21 cellular contexts compared by ENCODE assay signal in the genomic region with DNA sequence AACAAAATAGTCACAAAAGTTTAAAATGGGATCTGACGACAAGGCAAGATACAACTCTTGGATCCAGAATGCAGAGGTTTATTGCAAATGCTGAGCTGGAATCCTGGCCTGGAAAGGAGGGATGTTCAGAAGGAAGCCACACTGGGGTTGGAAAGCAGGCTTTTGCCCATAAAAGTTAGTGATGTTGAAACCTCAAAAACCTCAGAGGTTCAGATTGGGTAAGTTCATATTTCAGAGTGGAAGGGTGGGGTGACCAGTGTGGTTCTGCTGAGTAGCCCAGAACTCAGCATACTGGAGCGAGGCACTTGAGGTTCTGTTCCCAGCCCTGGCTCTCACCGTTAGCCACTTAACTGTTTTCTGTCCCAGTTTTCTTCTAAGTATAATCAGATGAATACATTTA.
DNase-seq lines count a peak whose midpoint lies in the region; ATAC-seq, FAIRE-seq and TF ChIP-seq lines count a peak whose summit lies in the region.
"Had no signal": no experiment of that assay in that cellular context is flagged by ENCODE, and none has a peak within 500 bp of the region (broad histone marks: within the 10 kb centered on the region; RNA-seq: fewer than 3 reads in every experiment).

No MANE protein-coding gene starts in this region.

- H3K9ac ChIP-seq in astrocyte (ENCODE audit: low read length): no peak overlapping the region
- H3K9ac ChIP-seq in mesenchymal stem cell (ENCODE audit: low read length): peak overlapping the region; percentile 51

- no peaks in the 10 kb centered on the region for H3K79me2 ChIP-seq in astrocyte (ENCODE audit: insufficient read depth, low read length)

- H3K79me1 ChIP-seq in mesenchymal stem cell (replicated peaks; ENCODE audit: low read length, poor library complexity, severe bottlenecking): no peaks in the 10 kb centered on the region

- H3K27me3 ChIP-seq in astrocyte (ENCODE audit: insufficient read depth, low read length) (no peaks in the 10 kb centered on the region), mesenchymal stem cell (ENCODE audit: control insufficient read depth in 1 of 2, insufficient read depth in 1 of 2, low read length in 2 of 2) (no peaks in the 10 kb centered on the region)
- H3K27me3 ChIP-seq: breast epithelium, left lung, SJCRH30, testis had no signal

- H3K4me2 ChIP-seq in astrocyte (ENCODE audit: low read length): no peak overlapping the region
- no peak overlapping the region for H3K4me2 ChIP-seq in mesenchymal stem cell (ENCODE audit: low read length, poor library complexity, severe bottlenecking)

- H2BK5ac ChIP-seq in mesenchymal stem cell (ENCODE audit: low read depth, low read length, poor library complexity, severe bottlenecking): no peak overlapping the region

- H4K20me1 ChIP-seq in astrocyte (ENCODE audit: insufficient read depth, low read length): no peaks in the 10 kb centered on the region

- H3K36me3 ChIP-seq in astrocyte (ENCODE audit: insufficient read depth, low read length) (no peaks in the 10 kb centered on the region), mesenchymal stem cell (ENCODE audit: control insufficient read depth in 1 of 2, insufficient read depth in 2 of 2, low read depth in 1 of 2, low read length in 2 of 2) (no peaks in the 10 kb centered on the region)
- H3K36me3 ChIP-seq: breast epithelium, left lung, SJCRH30 had no signal

- H2BK120ac ChIP-seq in mesenchymal stem cell (ENCODE audit: low read depth, low read length): no peak overlapping the region

- FAIRE-seq in astrocyte (lab: Jason Lieb, UNC): no peak
- FAIRE-seq: H1 had no signal

- H2AK5ac ChIP-seq in mesenchymal stem cell (ENCODE audit: low read length, severe bottlenecking): no peak overlapping the region

- H3K4me1 ChIP-seq in astrocyte (ENCODE audit: insufficient read depth, low read length): no peaks in the 10 kb centered on the region
- no peaks in the 10 kb centered on the region for H3K4me1 ChIP-seq in mesenchymal stem cell (ENCODE audit: control insufficient read depth, insufficient read depth, low read depth, low read length)
- H3K4me1 ChIP-seq: breast epithelium, left lung, SJCRH30, testis had no signal

- no peaks in the 10 kb centered on the region for H3K36me3 Mint-ChIP-seq in astrocyte (ENCODE audit: low read depth, unreplicated experiment)
- H3K36me3 Mint-ChIP-seq in activated CD4-positive, alpha-beta T cell treated with anti-CD3 and anti-CD28 coated beads, Interleukin-2, amount 10 ng/mL, durations not matched to agents 24 days and 14 days (ENCODE audit: low read depth): no peaks in the 10 kb centered on the region
- H3K36me3 Mint-ChIP-seq in activated T-helper 1 cell treated with anti-CD3 and anti-CD28 coated beads, Interleukin-12 subunit alpha, Interleukin-12 subunit beta, Interleukin-2, Interleukin-4 antibody, amounts not matched to agents 30 ng/mL and 10 ng/mL and 1 ng/mL, durations not matched to agents 14 hours and 24 hours and 36 hours (ENCODE audit: low read depth): no peaks in the 10 kb centered on the region
- H3K36me3 Mint-ChIP-seq: activated naive CD8-positive, alpha-beta T cell treated with anti-CD3 and anti-CD28 coated beads for 36 hours had no signal

- H3K14ac ChIP-seq in mesenchymal stem cell (ENCODE audit: low read length in 2 of 2): no peak overlapping the region

- H3K23ac ChIP-seq in mesenchymal stem cell (ENCODE audit: low read length in 2 of 2): no peak overlapping the region

- no peak overlapping the region for H3K4ac ChIP-seq in mesenchymal stem cell (ENCODE audit: low read depth in 1 of 2, low read length in 2 of 2)

- H3K9me3 Mint-ChIP-seq in astrocyte (ENCODE audit: unreplicated experiment): peaks cover 6% of the 10 kb centered on the region
- H3K9me3 Mint-ChIP-seq in activated CD4-positive, alpha-beta T cell treated with anti-CD3 and anti-CD28 coated beads, Interleukin-2, amount 10 ng/mL, durations not matched to agents 24 days and 14 days: no peaks in the 10 kb centered on the region
- H3K9me3 Mint-ChIP-seq in activated T-helper 1 cell treated with anti-CD3 and anti-CD28 coated beads, Interleukin-12 subunit alpha, Interleukin-12 subunit beta, Interleukin-2, Interleukin-4 antibody, amounts not matched to agents 30 ng/mL and 10 ng/mL and 1 ng/mL, durations not matched to agents 14 hours and 24 hours and 36 hours: no peaks in the 10 kb centered on the region

- no peak overlapping the region for H2BK15ac ChIP-seq in mesenchymal stem cell (ENCODE audit: low read depth, poor library complexity, severe bottlenecking)

- no peak overlapping the region for H4K8ac ChIP-seq in mesenchymal stem cell (ENCODE audit: low read length)

- no peak overlapping the region for H3K4me3 Mint-ChIP-seq in astrocyte (ENCODE audit: unreplicated experiment)
- H3K4me3 Mint-ChIP-seq in activated CD4-positive, alpha-beta T cell treated with anti-CD3 and anti-CD28 coated beads, Interleukin-2, amount 10 ng/mL, durations not matched to agents 24 days and 14 days: no peak overlapping the region
- no peak overlapping the region for H3K4me3 Mint-ChIP-seq in activated T-helper 1 cell treated with anti-CD3 and anti-CD28 coated beads, Interleukin-12 subunit alpha, Interleukin-12 subunit beta, Interleukin-2, Interleukin-4 antibody, amounts not matched to agents 30 ng/mL and 10 ng/mL and 1 ng/mL, durations not matched to agents 14 hours and 24 hours and 36 hours
- H3K4me3 Mint-ChIP-seq: activated naive CD8-positive, alpha-beta T cell treated with anti-CD3 and anti-CD28 coated beads for 36 hours; T-helper 2 cell treated with Interferon-gamma antibody and Interleukin-4, amounts not matched to agents 5 μg/mL and 100 μg/mL, for 36 hours had no signal

- DNase-seq in AG09309 (ENCODE audit: low read depth): peak; percentile 78
- DNase-seq in H4 (ENCODE audit: low spot score): peak; percentile 47
- DNase-seq in astrocyte (ENCODE audit: low read depth): peak; percentile 30
- peak; percentile 1 for DNase-seq in mesenchymal stem cell
- no peak for DNase-seq in activated CD4-positive, alpha-beta T cell treated with anti-CD3 and anti-CD28 coated beads, Interleukin-2, amount 10 ng/mL, durations not matched to agents 24 days and 14 days
- DNase-seq in G401 (ENCODE audit: low spot score): no peak
- DNase-seq in activated T-helper 1 cell treated with anti-CD3 and anti-CD28 coated beads, Interleukin-12 subunit alpha, Interleukin-12 subunit beta, Interleukin-2, Interleukin-4 antibody, amounts not matched to agents 30 ng/mL and 10 ng/mL and 1 ng/mL, durations not matched to agents 14 hours and 24 hours and 36 hours (ENCODE audit: low spot score): no peak
- DNase-seq: activated CD8-positive, alpha-beta memory T cell treated with anti-CD3 and anti-CD28 coated beads for 24 hours; activated naive CD8-positive, alpha-beta T cell treated with anti-CD3 and anti-CD28 coated beads for 36 hours; Kasumi-1; left lung; mucosa of descending colon; NCI-H1417; NCI-H2107; NCI-H510A treated with DMSO at 0.1 percent for 48 hours; SJCRH30; testis had no signal

- no peak overlapping the region for H3K18ac ChIP-seq in mesenchymal stem cell (ENCODE audit: low read depth in 1 of 2, low read length in 2 of 2)

- H2BK12ac ChIP-seq in mesenchymal stem cell (ENCODE audit: low read length in 2 of 2): no peak overlapping the region

- H2AFZ ChIP-seq in astrocyte (ENCODE audit: low read depth, low read length) (no peak overlapping the region), mesenchymal stem cell (ENCODE audit: low read depth, low read length) (no peak overlapping the region)

- no peak overlapping the region for H3K27ac Mint-ChIP-seq in astrocyte (ENCODE audit: unreplicated experiment)
- H3K27ac Mint-ChIP-seq in activated CD4-positive, alpha-beta T cell treated with anti-CD3 and anti-CD28 coated beads, Interleukin-2, amount 10 ng/mL, durations not matched to agents 24 days and 14 days: no peak overlapping the region
- no peak overlapping the region for H3K27ac Mint-ChIP-seq in activated T-helper 1 cell treated with anti-CD3 and anti-CD28 coated beads, Interleukin-12 subunit alpha, Interleukin-12 subunit beta, Interleukin-2, Interleukin-4 antibody, amounts not matched to agents 30 ng/mL and 10 ng/mL and 1 ng/mL, durations not matched to agents 14 hours and 24 hours and 36 hours
- H3K27ac Mint-ChIP-seq: activated naive CD8-positive, alpha-beta T cell treated with anti-CD3 and anti-CD28 coated beads for 36 hours; T-helper 2 cell treated with Interferon-gamma antibody and Interleukin-4, amounts not matched to agents 5 μg/mL and 100 μg/mL, for 36 hours had no signal

- no peak overlapping the region for H3K27ac ChIP-seq in astrocyte (ENCODE audit: low read depth, low read length)
- no peak overlapping the region for H3K27ac ChIP-seq in mesenchymal stem cell (ENCODE audit: low read length, poor library complexity, severe bottlenecking)
- H3K27ac ChIP-seq: breast epithelium, left lung, SJCRH30, testis had no signal

- WGBS in mesenchymal stem cell: 79% methylated on average over 2 of the region's 3 CpGs

- TF ChIP-seq CTCF in AG09309 (IDR thresholded peaks at IDR 0.05; ENCODE audit: control insufficient read depth, insufficient read depth, low read depth, low read length, missing control alignments) (no peak), astrocyte (IDR thresholded peaks at IDR 0.05; ENCODE audit: insufficient read depth, low read depth, low read length) (no peak)

- no peaks in the 10 kb centered on the region for H3K27me3 Mint-ChIP-seq in astrocyte (ENCODE audit: low read depth, unreplicated experiment)
- no peaks in the 10 kb centered on the region for H3K27me3 Mint-ChIP-seq in activated CD4-positive, alpha-beta T cell treated with anti-CD3 and anti-CD28 coated beads, Interleukin-2, amount 10 ng/mL, durations not matched to agents 24 days and 14 days
- H3K27me3 Mint-ChIP-seq in activated T-helper 1 cell treated with anti-CD3 and anti-CD28 coated beads, Interleukin-12 subunit alpha, Interleukin-12 subunit beta, Interleukin-2, Interleukin-4 antibody, amounts not matched to agents 30 ng/mL and 10 ng/mL and 1 ng/mL, durations not matched to agents 14 hours and 24 hours and 36 hours (ENCODE audit: insufficient read depth): no peaks in the 10 kb centered on the region
- H3K27me3 Mint-ChIP-seq: activated naive CD8-positive, alpha-beta T cell treated with anti-CD3 and anti-CD28 coated beads for 36 hours had no signal

- no peak overlapping the region for H4K91ac ChIP-seq in mesenchymal stem cell (ENCODE audit: low read length)

- H3K9me3 ChIP-seq in astrocyte (ENCODE audit: insufficient read depth, low read depth, low read length): no peaks in the 10 kb centered on the region
- peaks cover 4% of the 10 kb centered on the region for H3K9me3 ChIP-seq in mesenchymal stem cell (ENCODE audit: control insufficient read depth, low read length)
- H3K9me3 ChIP-seq: breast epithelium, left lung, mucosa of descending colon, SJCRH30, testis had no signal

- intact Hi-C loops in activated CD4-positive, alpha-beta T cell treated with anti-CD3 and anti-CD28 coated beads, Interleukin-2, amount 10 ng/mL, durations not matched to agents 24 days and 14 days (cut with micrococcal nuclease): no loop called here
- intact Hi-C loops in activated T-helper 1 cell treated with anti-CD3 and anti-CD28 coated beads, Interleukin-12 subunit alpha, Interleukin-12 subunit beta, Interleukin-2, Interleukin-4 antibody, amounts not matched to agents 30 ng/mL and 10 ng/mL and 1 ng/mL, durations not matched to agents 14 hours and 24 hours and 36 hours (cut with micrococcal nuclease): no loop called here

- in situ Hi-C loops in G401 (cut with HindIII; ENCODE audit: low sequenced_read_pairs): no loop called here

- ATAC-seq in GM19328 (IDR thresholded peaks at IDR 0.05; ENCODE audit: unreplicated experiment): no peak
- ATAC-seq: left lung, mucosa of descending colon had no signal

- H3K4me1 Mint-ChIP-seq in astrocyte (ENCODE audit: low read depth, unreplicated experiment): no peaks in the 10 kb centered on the region
- no peaks in the 10 kb centered on the region for H3K4me1 Mint-ChIP-seq in activated CD4-positive, alpha-beta T cell treated with anti-CD3 and anti-CD28 coated beads, Interleukin-2, amount 10 ng/mL, durations not matched to agents 24 days and 14 days
- no peaks in the 10 kb centered on the region for H3K4me1 Mint-ChIP-seq in activated T-helper 1 cell treated with anti-CD3 and anti-CD28 coated beads, Interleukin-12 subunit alpha, Interleukin-12 subunit beta, Interleukin-2, Interleukin-4 antibody, amounts not matched to agents 30 ng/mL and 10 ng/mL and 1 ng/mL, durations not matched to agents 14 hours and 24 hours and 36 hours (ENCODE audit: low read depth)
- H3K4me1 Mint-ChIP-seq: activated naive CD8-positive, alpha-beta T cell treated with anti-CD3 and anti-CD28 coated beads for 36 hours had no signal

- H3K4me3 ChIP-seq in AG09309 (ENCODE audit: control insufficient read depth, low read depth, low read length): no peak overlapping the region
- H3K4me3 ChIP-seq in astrocyte (ENCODE audit: insufficient read depth, low read depth, low read length): no peak overlapping the region
- H3K4me3 ChIP-seq in mesenchymal stem cell (ENCODE audit: insufficient read depth in 1 of 2, low read depth in 1 of 2, low read length in 2 of 2): no peak overlapping the region
- H3K4me3 ChIP-seq: breast epithelium, left lung, mucosa of descending colon, SJCRH30, testis had no signal

Comparison
In these comparisons a context has a peak if more than half of its experiments do, and no peak if none do; other contexts are left out.
1. DNase-seq: peak in AG09309 (single experiment), H4 (single experiment), astrocyte (single experiment) and mesenchymal stem cell (single experiment); none in activated CD4-positive, alpha-beta T cell treated with anti-CD3 and anti-CD28 coated beads, Interleukin-2, amount 10 ng/mL, durations not matched to agents 24 days and 14 days (single experiment), G401 (single experiment) and activated T-helper 1 cell treated with anti-CD3 and anti-CD28 coated beads, Interleukin-12 subunit alpha, Interleukin-12 subunit beta, Interleukin-2, Interleukin-4 antibody, amounts not matched to agents 30 ng/mL and 10 ng/mL and 1 ng/mL, durations not matched to agents 14 hours and 24 hours and 36 hours (single experiment).